Comparison of ENCODE assay signal across 14 cellular contexts in the genomic region with DNA sequence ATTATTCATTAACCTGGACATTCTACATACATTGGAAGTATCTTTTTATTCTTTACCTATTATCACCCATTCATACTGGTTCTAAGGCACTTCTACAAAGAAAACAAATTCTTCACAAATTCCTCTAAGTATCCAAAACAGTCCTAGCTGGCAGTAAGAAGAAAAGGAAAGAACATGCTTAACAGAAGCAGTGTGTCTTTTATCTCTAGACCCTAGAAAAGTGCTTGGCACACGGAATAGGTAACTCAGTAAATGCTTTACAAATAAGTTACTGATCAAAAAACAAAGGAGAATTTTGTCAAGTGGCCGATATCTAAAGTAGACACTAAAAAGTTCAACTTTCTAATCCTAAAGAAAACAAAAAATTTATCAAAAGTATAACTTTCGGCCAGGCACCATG. TPM values are rescaled to one million over a fixed set of nuclear protein-coding genes. Genes with fewer than 3 reads are reported as not detected.
DNase-seq lines count a peak whose midpoint lies in the region; ATAC-seq and TF ChIP-seq lines count a peak whose summit lies in the region.
"Had no signal": no experiment of that assay in that cellular context is flagged by ENCODE, and none has a peak within 500 bp of the region (broad histone marks: within the 10 kb centered on the region; RNA-seq: fewer than 3 reads in every experiment).

No MANE protein-coding gene starts in this region.

- H4K20me1 ChIP-seq in hepatocyte (ENCODE audit: insufficient read depth, poor library complexity, severe bottlenecking), result peaks cover 5% of the 10 kb centered on the region

- TF ChIP-seq CTCF in hepatocyte (IDR thresholded peaks at IDR 0.05; ENCODE audit: poor library complexity), result no peak
- TF ChIP-seq CTCF in nephron (IDR thresholded peaks at IDR 0.05; ENCODE audit: unreplicated experiment in 3 of 3), result no peak

- intact Hi-C loops in head of caudate nucleus (cut with DNase I), result no loop called here

- peaks cover 4% of the 10 kb centered on the region for H3K4me1 ChIP-seq in hepatocyte (ENCODE audit: insufficient read depth)

- peaks cover 15% of the 10 kb centered on the region for H3K4me1 Mint-ChIP-seq in nephron
- H3K4me1 Mint-ChIP-seq in naive thymus-derived CD8-positive, alpha-beta T cell, result peaks cover 0 to 7% (median 3%) of the 10 kb centered on the region in 4 donors
- no peaks in the 10 kb centered on the region for H3K4me1 Mint-ChIP-seq in stimulated activated memory B cell treated with anti-CD40 and anti-IgM and Interleukin-4, amounts not matched to agents 10 μg/mL and 1 μg/mL and 100 μg/mL, for 72 hours

- peak overlapping the region in 2 of 3 experiments; percentile 18 to 20 for H3K4me3 Mint-ChIP-seq in nephron
- H3K4me3 Mint-ChIP-seq in naive thymus-derived CD8-positive, alpha-beta T cell, result no peak overlapping the region
- no peak overlapping the region for H3K4me3 Mint-ChIP-seq in stimulated activated memory B cell treated with anti-CD40 and anti-IgM and Interleukin-4, amounts not matched to agents 10 μg/mL and 1 μg/mL and 100 μg/mL, for 72 hours
- H3K4me3 Mint-ChIP-seq: CD14-positive monocyte; CD8-positive, alpha-beta memory T cell; HFFc6 had no signal

- H3K27ac Mint-ChIP-seq in nephron, result peak overlapping the region; percentile 54 to 89 (median 76)
- H3K27ac Mint-ChIP-seq in naive thymus-derived CD8-positive, alpha-beta T cell, result no peak overlapping the region
- H3K27ac Mint-ChIP-seq in stimulated activated memory B cell treated with anti-CD40 and anti-IgM and Interleukin-4, amounts not matched to agents 10 μg/mL and 1 μg/mL and 100 μg/mL, for 72 hours, result no peak overlapping the region
- H3K27ac Mint-ChIP-seq: CD8-positive, alpha-beta memory T cell; HFFc6 had no signal

- peak overlapping the region; percentile 16 for H3K4me2 ChIP-seq in hepatocyte

- H3K4me3 ChIP-seq in hepatocyte, result no peak overlapping the region

- H3K36me3 ChIP-seq in hepatocyte (replicated peaks; ENCODE audit: insufficient read depth, low read depth), result no peaks in the 10 kb centered on the region

- H3K27me3 Mint-ChIP-seq in nephron (ENCODE audit: low read depth), result no peaks in the 10 kb centered on the region
- H3K27me3 Mint-ChIP-seq in naive thymus-derived CD8-positive, alpha-beta T cell, result no peaks in the 10 kb centered on the region
- H3K27me3 Mint-ChIP-seq in stimulated activated memory B cell treated with anti-CD40 and anti-IgM and Interleukin-4, amounts not matched to agents 10 μg/mL and 1 μg/mL and 100 μg/mL, for 72 hours, result no peaks in the 10 kb centered on the region
- H3K27me3 Mint-ChIP-seq: CD8-positive, alpha-beta memory T cell had no signal

- peaks cover 4% of the 10 kb centered on the region for H3K36me3 Mint-ChIP-seq in nephron (ENCODE audit: low read depth)
- H3K36me3 Mint-ChIP-seq in naive thymus-derived CD8-positive, alpha-beta T cell, result peaks cover 0 to 7% (median 0%) of the 10 kb centered on the region in 3 donors
- H3K36me3 Mint-ChIP-seq in stimulated activated memory B cell treated with anti-CD40 and anti-IgM and Interleukin-4, amounts not matched to agents 10 μg/mL and 1 μg/mL and 100 μg/mL, for 72 hours, result no peaks in the 10 kb centered on the region

- peaks cover 39% of the 10 kb centered on the region for H3K79me2 ChIP-seq in hepatocyte

- POLR2A ChIA-PET in naive thymus-derived CD8-positive, alpha-beta T cell (lab: Charles Lee), result no interaction called here

- H3K9me3 ChIP-seq in hepatocyte (ENCODE audit: low read depth), result no peaks in the 10 kb centered on the region
- H3K9me3 ChIP-seq: Caco-2 had no signal

- H2AFZ ChIP-seq in hepatocyte, result no peak overlapping the region

- no peak overlapping the region for H3K27ac ChIP-seq in hepatocyte

- ATAC-seq in naive thymus-derived CD8-positive, alpha-beta T cell, result no peak
- ATAC-seq in stimulated activated memory B cell treated with anti-CD40 and anti-IgM and Interleukin-4, amounts not matched to agents 10 μg/mL and 1 μg/mL and 100 μg/mL, for 72 hours, result no peak

- in situ Hi-C loops in Caki2 (cut with HindIII; ENCODE audit: low pct_unique_long_range_greater_than_20kb, low sequenced_read_pairs), result no loop called here

- DNase-seq in Caki2 (ENCODE audit: low read depth) (peak; percentile 39), hepatocyte (ENCODE audit: low spot score) (no peak), renal cortical epithelial cell (ENCODE audit: low read depth) (peak; percentile 65), head of caudate nucleus (no peak)
- DNase-seq in naive thymus-derived CD8-positive, alpha-beta T cell, result no peak
- DNase-seq in activated CD8-positive, alpha-beta memory T cell treated with anti-CD3 and anti-CD28 coated beads, Interleukin-2, amount 50 U/mL, for 48 hours, result no peak
- DNase-seq: Caco-2; CD8-positive, alpha-beta memory T cell; DMS53; HCEC 1CT; HFFc6 had no signal

- WGBS in hepatocyte (ENCODE audit: low lambda C conversion rate, missing lambda C conversion rate), result 65% methylated on average over 3 of the region's 3 CpGs

- no peaks in the 10 kb centered on the region for H3K9me3 Mint-ChIP-seq in nephron
- H3K9me3 Mint-ChIP-seq in naive thymus-derived CD8-positive, alpha-beta T cell, result no peaks in the 10 kb centered on the region
- H3K9me3 Mint-ChIP-seq in stimulated activated memory B cell treated with anti-CD40 and anti-IgM and Interleukin-4, amounts not matched to agents 10 μg/mL and 1 μg/mL and 100 μg/mL, for 72 hours, result no peaks in the 10 kb centered on the region
- H3K9me3 Mint-ChIP-seq: CD14-positive monocyte; CD8-positive, alpha-beta memory T cell; HFFc6 had no signal

- no peaks in the 10 kb centered on the region for H3K27me3 ChIP-seq in hepatocyte

- H3K9me2 ChIP-seq in hepatocyte (replicated peaks; ENCODE audit: insufficient read depth), result no peaks in the 10 kb centered on the region

RNA-seq across cellular contexts. Expression of gene TSC22D1, which starts 32.7 kb away (rescaled TPM):
- 53.8 and 55.5 TPM in 2 replicates for total RNA-seq in Caki2 (2014; rRNA removed; shearing (Covaris generic); ENCODE audit: low replicate concordance)
- 164 and 173 TPM in 2 replicates for total RNA-seq in hepatocyte
- polyA plus RNA-seq in hepatocyte, result 172 and 195 TPM in 2 replicates
- total RNA-seq in renal cortical epithelial cell, result 76.4 and 259 TPM in 2 replicates
- 10 to 100 TPM; 33.7 to 37.7 TPM for total RNA-seq in naive thymus-derived CD8-positive, alpha-beta T cell
- polyA plus RNA-seq in naive thymus-derived CD8-positive, alpha-beta T cell, result 1 to 10 TPM; 4.1 to 9.5 (median 7.5) TPM

Comparison
In these comparisons a context has a peak if more than half of its experiments do, and no peak if none do; other contexts are left out.
1. DNase-seq: peak in Caki2 (single experiment) and renal cortical epithelial cell (single experiment); none in hepatocyte (single experiment), naive thymus-derived CD8-positive, alpha-beta T cell (0 of 10), head of caudate nucleus (0 of 42) and activated CD8-positive, alpha-beta memory T cell treated with anti-CD3 and anti-CD28 coated beads, Interleukin-2, amount 50 U/mL, for 48 hours (single experiment).
2. H3K27ac Mint-ChIP-seq: peak in nephron (3 of 3); none in naive thymus-derived CD8-positive, alpha-beta T cell (0 of 10) and stimulated activated memory B cell treated with anti-CD40 and anti-IgM and Interleukin-4, amounts not matched to agents 10 μg/mL and 1 μg/mL and 100 μg/mL, for 72 hours (single experiment).
3. H3K4me3 Mint-ChIP-seq: peak in nephron (2 of 3); none in naive thymus-derived CD8-positive, alpha-beta T cell (0 of 10) and stimulated activated memory B cell treated with anti-CD40 and anti-IgM and Interleukin-4, amounts not matched to agents 10 μg/mL and 1 μg/mL and 100 μg/mL, for 72 hours (single experiment).